8 cellular contexts compared by ENCODE assay signal in the genomic region with DNA sequence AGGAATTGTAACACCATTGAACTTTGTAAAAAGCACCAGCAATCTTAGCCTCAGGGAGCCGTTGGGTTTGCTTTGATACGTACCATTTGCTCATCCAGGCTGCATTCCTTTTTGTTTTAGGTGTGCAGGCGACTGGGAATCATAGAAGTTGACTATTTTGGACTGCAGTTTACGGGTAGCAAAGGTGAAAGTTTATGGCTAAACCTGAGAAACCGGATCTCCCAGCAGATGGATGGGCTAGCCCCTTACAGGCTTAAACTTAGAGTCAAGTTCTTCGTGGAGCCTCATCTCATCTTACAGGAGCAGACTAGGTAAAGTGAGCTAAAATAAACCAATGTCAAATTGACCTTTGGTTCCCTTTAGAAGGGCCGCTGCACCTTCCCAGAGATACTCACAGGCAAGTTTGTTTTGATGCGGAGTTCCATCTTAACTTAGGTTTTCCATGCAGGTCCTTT. TPM values are rescaled to one million over a fixed set of nuclear protein-coding genes. Genes with fewer than 3 reads are reported as not detected.
A peak's percentile ranks its signal among the peaks of the same experiment; 100 is the strongest.
DNase-seq lines count a peak whose midpoint lies in the region; ATAC-seq and TF ChIP-seq lines count a peak whose summit lies in the region.

No MANE protein-coding gene starts in this region.

- peak overlapping the region; percentile 84 for H3K4me3 ChIP-seq in mesendoderm (ENCODE audit: low read length)
- H3K4me3 ChIP-seq in vagina: peak overlapping the region; percentile 98 to 99

- BruUV-seq in MCF 10A (replicated peaks; lab: Mats Ljungman, UMichigan): no TSS peak

- H3K9ac ChIP-seq in mesendoderm (ENCODE audit: low read length): peak overlapping the region; percentile 94

- H3K27ac ChIP-seq in mesendoderm (ENCODE audit: low read depth, low read length) (peak overlapping the region; percentile 64), vagina (peak overlapping the region; percentile 99)

- H3K9me3 ChIP-seq in vagina: no peaks in the 10 kb centered on the region

- peaks cover 3% of the 10 kb centered on the region for H3K79me1 ChIP-seq in mesendoderm (ENCODE audit: low read length)

- intact Hi-C loops in MCF 10A (cut with micrococcal nuclease): no loop called here
- intact Hi-C loops in vagina (cut with DNase I): loop anchor here (10.0 kb wide), 1 partner anchor 54 kb away; no protein-coding TSS in a partner anchor

- H2BK15ac ChIP-seq in mesendoderm (replicated peaks; ENCODE audit: low read depth): no peak overlapping the region

- peak overlapping the region; percentile 94 for H3K4ac ChIP-seq in mesendoderm (ENCODE audit: low read depth, low read length)

- peaks cover 19% of the 10 kb centered on the region for H3K79me2 ChIP-seq in mesendoderm (ENCODE audit: control insufficient read depth, insufficient read depth, low read length)

- H3K4me1 Mint-ChIP-seq in MCF 10A (ENCODE audit: insufficient read depth, unreplicated experiment): peaks cover 15% of the 10 kb centered on the region

- H3K4me3 Mint-ChIP-seq in MCF 10A (ENCODE audit: unreplicated experiment): peak overlapping the region; percentile 87

- no peak overlapping the region for H3K23ac ChIP-seq in mesendoderm (ENCODE audit: low read length)

- no peak overlapping the region for H4K8ac ChIP-seq in mesendoderm (ENCODE audit: low read depth, low read length)

- peak overlapping the region; percentile 94 for H3K18ac ChIP-seq in mesendoderm (ENCODE audit: low read length)

- peak overlapping the region; percentile 98 for H3K56ac ChIP-seq in mesendoderm (ENCODE audit: low read length)

- H3K36me3 ChIP-seq in mesendoderm (ENCODE audit: control insufficient read depth, insufficient read depth, low read length) (no peaks in the 10 kb centered on the region), vagina (no peaks in the 10 kb centered on the region)

- H3K9me3 Mint-ChIP-seq in MCF 10A (ENCODE audit: unreplicated experiment): no peaks in the 10 kb centered on the region

- no CpG with 5 or more reads among the region's 8 CpGs for WGBS in mesendoderm (ENCODE audit: extremely low coverage, insufficient coverage, low lambda C conversion rate)

- H2BK120ac ChIP-seq in mesendoderm (ENCODE audit: low read depth, low read length): peak overlapping the region; percentile 93

- no peaks in the 10 kb centered on the region for H3K27me3 Mint-ChIP-seq in MCF 10A (ENCODE audit: insufficient read depth, unreplicated experiment)

- POLR2A ChIA-PET in MCF 10A (lab: Yijun Ruan, JAX): interaction anchor here (0.6 to 2.7 kb wide), 18 partner anchors 7 to 468 kb away, joined by 3 to 12 read pairs (median 3); no protein-coding TSS in a partner anchor

- H3K27me3 ChIP-seq in mesendoderm (ENCODE audit: insufficient read depth, low read length, poor library complexity): no peaks in the 10 kb centered on the region
- H3K27me3 ChIP-seq in vagina: no peaks in the 10 kb centered on the region

- ATAC-seq in GM21423 (IDR thresholded peaks at IDR 0.05; ENCODE audit: unreplicated experiment): no peak

- DNase-seq in DMS53 (lab: John Stamatoyannopoulos, UW) (peak; percentile 75), LoVo (ENCODE audit: low spot score) (peak; percentile 29), MCF 10A (ENCODE audit: unreplicated experiment) (peak; percentile 5), mesendoderm (no peak), vagina (ENCODE audit: extremely low spot score in 2 of 2) (no peak), NCI-H345 (lab: John Stamatoyannopoulos, UW) (no peak), 8988T (no peak)

- H4K5ac ChIP-seq in mesendoderm (ENCODE audit: low read length): no peak overlapping the region

- no peak for TF ChIP-seq POLR2A in vagina (IDR thresholded peaks at IDR 0.05)

- peaks cover 7% of the 10 kb centered on the region for H3K36me3 Mint-ChIP-seq in MCF 10A (ENCODE audit: insufficient read depth, unreplicated experiment)

- CTCF ChIA-PET in MCF 10A (lab: Yijun Ruan, JAX): interaction anchor here (0.6 to 3.6 kb wide), 17 partner anchors 24 to 634 kb away, joined by 3 to 14 read pairs (median 4); no protein-coding TSS in a partner anchor

- H2BK5ac ChIP-seq in mesendoderm (ENCODE audit: low read length): no peak overlapping the region

- H3K4me1 ChIP-seq in mesendoderm (ENCODE audit: control insufficient read depth, low read depth, low read length): no peaks in the 10 kb centered on the region
- peaks cover 43% of the 10 kb centered on the region for H3K4me1 ChIP-seq in vagina

- no peak overlapping the region for H2AK5ac ChIP-seq in mesendoderm (ENCODE audit: low read length)

- peak overlapping the region; percentile 47 for H3K4me2 ChIP-seq in mesendoderm (ENCODE audit: low read length)

- no peak for TF ChIP-seq CTCF in MCF 10A (IDR thresholded peaks at IDR 0.05; ENCODE audit: unreplicated experiment)
- TF ChIP-seq CTCF in vagina (IDR thresholded peaks at IDR 0.05): no peak

- peak overlapping the region; percentile 51 for H3K27ac Mint-ChIP-seq in MCF 10A (ENCODE audit: low read depth, unreplicated experiment)

RNA-seq across cellular contexts. Expression of gene MYLIP, which starts 1.6 kb away (rescaled TPM):
- total RNA-seq in MCF 10A (2022) (2.1 TPM in 2 replicates), vagina (30.7 TPM)
- polyA plus RNA-seq in mesendoderm (2013, experiment 1 of 2): 13.4 TPM
- 13.6 TPM for polyA plus RNA-seq in mesendoderm (2013, experiment 2 of 2)

Comparison
In these comparisons a context has a peak if more than half of its experiments do, and no peak if none do; other contexts are left out.
1. DNase-seq: peak in DMS53 (single experiment), LoVo (single experiment) and MCF 10A (single experiment); none in mesendoderm (single experiment), vagina (0 of 2), NCI-H345 (single experiment) and 8988T (single experiment).
2. RNA of gene MYLIP, which starts 1.6 kb away (total RNA-seq): 30.7 TPM in vagina (single experiment); 2.1 TPM in MCF 10A; every median in the first group is over 10 times any median in the second.